Comparison of ENCODE assay signal across 16 cellular contexts in the genomic region with DNA sequence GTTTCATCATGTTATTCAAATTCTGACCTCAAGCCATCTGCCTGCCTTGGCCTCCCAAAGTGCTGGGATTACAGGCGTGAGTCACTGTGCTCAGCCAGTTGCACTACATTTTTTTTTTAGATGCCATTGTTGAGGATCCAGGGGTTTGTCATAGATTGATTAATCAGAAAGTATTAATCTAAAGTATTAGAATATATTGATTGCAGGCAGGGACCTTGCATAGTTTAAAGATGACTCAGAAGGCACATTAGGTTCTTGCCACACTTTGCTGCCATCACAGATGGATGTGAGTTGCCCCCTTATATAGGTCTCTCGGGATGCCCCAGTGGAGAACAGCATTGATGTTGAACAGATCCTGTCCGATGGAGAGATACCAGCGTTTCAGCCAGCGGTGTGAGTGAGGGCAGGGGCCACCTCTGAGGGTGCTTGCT. TPM values are rescaled to one million over a fixed set of nuclear protein-coding genes. Genes with fewer than 3 reads are reported as not detected.
A peak's percentile ranks its signal among the peaks of the same experiment; 100 is the strongest.
DNase-seq lines count a peak whose midpoint lies in the region; ATAC-seq, FAIRE-seq and TF ChIP-seq lines count a peak whose summit lies in the region.
"Had no signal": no experiment of that assay in that cellular context is flagged by ENCODE, and none has a peak within 500 bp of the region (broad histone marks: within the 10 kb centered on the region; RNA-seq: fewer than 3 reads in every experiment).

No MANE protein-coding gene starts in this region.

- no peaks in the 10 kb centered on the region for H3K9me3 ChIP-seq in IMR-90 (ENCODE audit: control insufficient read depth, insufficient read depth, low read length)
- H3K9me3 ChIP-seq in keratinocyte (ENCODE audit: control insufficient read depth, low read depth, low read length): no peaks in the 10 kb centered on the region
- H3K9me3 ChIP-seq: pancreas had no signal

- no TSS peak for BruUV-seq in IMR-90 (replicated peaks; lab: Mats Ljungman, UMichigan)

- H3K4me3 ChIP-seq in AG10803 (ENCODE audit: low read length) (no peak overlapping the region), IMR-90 (ENCODE audit: insufficient read depth, low read depth, low read length) (no peak overlapping the region), brain microvascular endothelial cell (ENCODE audit: low read depth, low read length) (no peak overlapping the region), keratinocyte (ENCODE audit: control insufficient read depth in 2 of 3, extremely low read depth in 1 of 3, insufficient read depth in 2 of 3, low read depth in 1 of 3, low read length in 3 of 3) (no peak overlapping the region)
- H3K4me3 ChIP-seq: pancreas had no signal

- no peak overlapping the region for H3K56ac ChIP-seq in IMR-90 (ENCODE audit: extremely low read depth, insufficient read depth, low read length)

- TF ChIP-seq POLR2A in IMR-90 (IDR thresholded peaks at IDR 0.05; ENCODE audit: low read depth, low read length): no peak

- peak; percentile 43 for ATAC-seq in IMR-90 (ENCODE audit: low read depth)
- no peak for ATAC-seq in GM19351 (IDR thresholded peaks at IDR 0.05; ENCODE audit: unreplicated experiment)
- ATAC-seq: stimulated activated effector memory CD8-positive, alpha-beta T cell treated with anti-CD3 and anti-CD28 coated beads, Interleukin-12 subunit alpha, Interleukin-12 subunit beta, amount 100 ng/mL, for 72 hours had no signal

- peak overlapping the region; percentile 38; the same call in 1 of the 2 replicates for H3K23ac ChIP-seq in IMR-90 (ENCODE audit: low read depth, low read length)

- peak overlapping the region; percentile 62 for H2BK5ac ChIP-seq in IMR-90 (ENCODE audit: low read depth, low read length, poor library complexity, severe bottlenecking)

- H3K79me2 ChIP-seq in keratinocyte (ENCODE audit: control insufficient read depth, insufficient read depth, low read length): peaks cover 95% of the 10 kb centered on the region

- FAIRE-seq in keratinocyte (lab: Jason Lieb, UNC): no peak
- FAIRE-seq: pancreas had no signal

- peaks cover 36% of the 10 kb centered on the region for H3K4me1 ChIP-seq in IMR-90 (ENCODE audit: control insufficient read depth, insufficient read depth, low read length)
- peaks cover 12% of the 10 kb centered on the region for H3K4me1 ChIP-seq in keratinocyte (ENCODE audit: control insufficient read depth, extremely low read depth, insufficient read depth, low read length)

- H3K9ac ChIP-seq in IMR-90 (ENCODE audit: low read depth, low read length) (no peak overlapping the region), keratinocyte (ENCODE audit: control insufficient read depth, extremely low read depth, insufficient read depth, low read length) (no peak overlapping the region)

- peak overlapping the region; percentile 55 for H2AK5ac ChIP-seq in IMR-90 (ENCODE audit: low read depth, low read length)

- H3K79me1 ChIP-seq in IMR-90 (ENCODE audit: low read depth in 1 of 2, low read length in 2 of 2): peaks cover 52 to 96% of the 10 kb centered on the region in 2 experiments

- TF ChIP-seq RAD21 in IMR-90 (IDR thresholded peaks at IDR 0.05; ENCODE audit: low read length): no peak

- peak overlapping the region; percentile 40; the same call in 1 of the 2 replicates for H3K14ac ChIP-seq in IMR-90 (replicated peaks; ENCODE audit: low read depth, low read length)

- H2BK15ac ChIP-seq in IMR-90 (ENCODE audit: low read depth, low read length): peak overlapping the region; percentile 30; the same call in 1 of the 3 replicates

- H3K27me3 ChIP-seq in IMR-90 (ENCODE audit: control insufficient read depth, insufficient read depth, low read length) (no peaks in the 10 kb centered on the region), brain microvascular endothelial cell (replicated peaks) (no peaks in the 10 kb centered on the region), keratinocyte (ENCODE audit: control insufficient read depth, extremely low read depth, insufficient read depth, low read length) (no peaks in the 10 kb centered on the region)
- H3K27me3 ChIP-seq: pancreas had no signal

- POLR2A ChIA-PET in IMR-90 (lab: Charles Lee; ENCODE audit: unreplicated experiment): no interaction called here

- H2AFZ ChIP-seq in IMR-90 (replicated peaks; ENCODE audit: low read length, poor library complexity) (no peak overlapping the region), keratinocyte (ENCODE audit: control insufficient read depth, low read length) (no peak overlapping the region)

- DNase-seq in AG10803 (ENCODE audit: low read depth) (peak; percentile 64), IMR-90 (peak; percentile 54), brain microvascular endothelial cell (peak; percentile 60), keratinocyte (ENCODE audit: low read depth, low spot score) (no peak), NCI-H1436 (lab: John Stamatoyannopoulos, UW) (no peak), cerebellum (ENCODE audit: low spot score) (no peak), NCI-H345 treated with DMSO at 0.1 percent for 48 hours (lab: John Stamatoyannopoulos, UW; ENCODE audit: unreplicated experiment) (no peak)
- DNase-seq: effector CD4-positive, alpha-beta T cell; GDM1; NCI-H1092; NCI-H510A; pancreas; Right ventricle myocardium superior had no signal

- dilution Hi-C loops in IMR-90 (cut with HindIII; ENCODE audit: low sequenced_read_pairs, unreplicated experiment): no loop called here
- dilution Hi-C loops in keratinocyte (cut with MboI; ENCODE audit: extremely low pct_ligation_motif_present, low sequenced_read_pairs): no loop called here

- H3K4ac ChIP-seq in IMR-90 (ENCODE audit: low read depth, low read length): peak overlapping the region; percentile 8; the same call in 1 of the 2 replicates

- no CpG with 5 or more reads among the region's 5 CpGs for WGBS in IMR-90 (ENCODE audit: extremely low coverage in 2 of 2, insufficient read length in 1 of 2), 2 experiments

- H3K36me3 ChIP-seq in IMR-90 (ENCODE audit: control insufficient read depth, insufficient read depth, low read length) (no peaks in the 10 kb centered on the region), brain microvascular endothelial cell (replicated peaks) (no peaks in the 10 kb centered on the region), keratinocyte (ENCODE audit: control insufficient read depth in 2 of 2, extremely low read depth in 1 of 2, insufficient read depth in 2 of 2, low read length in 2 of 2) (no peaks in the 10 kb centered on the region)
- H3K36me3 ChIP-seq: pancreas had no signal

- H3K18ac ChIP-seq in IMR-90 (ENCODE audit: low read depth, low read length): peak overlapping the region; percentile 27; the same call in 1 of the 2 replicates

- H4K20me1 ChIP-seq in IMR-90 (ENCODE audit: insufficient read depth, low read length): peaks cover 99% of the 10 kb centered on the region
- H4K20me1 ChIP-seq in keratinocyte (ENCODE audit: control insufficient read depth, extremely low read depth, insufficient read depth, low read length): peaks cover 8% of the 10 kb centered on the region

- no peak overlapping the region for H4K8ac ChIP-seq in IMR-90 (ENCODE audit: low read depth in 2 of 2, low read length in 2 of 2)

- H3K9me1 ChIP-seq in IMR-90 (ENCODE audit: insufficient read depth, low read length): peaks cover 71% of the 10 kb centered on the region
- peaks cover 2% of the 10 kb centered on the region for H3K9me1 ChIP-seq in keratinocyte (ENCODE audit: control insufficient read depth, extremely low read depth, insufficient read depth, low read length)

- peak overlapping the region; percentile 14; the same call in 1 of the 2 replicates for H2BK120ac ChIP-seq in IMR-90 (ENCODE audit: low read depth, low read length)

- H3K27ac ChIP-seq in IMR-90 (ENCODE audit: insufficient read depth, low read length) (no peak overlapping the region), brain microvascular endothelial cell (no peak overlapping the region), keratinocyte (ENCODE audit: control insufficient read depth, insufficient read depth, low read length) (no peak overlapping the region)
- H3K27ac ChIP-seq: pancreas, VCaP had no signal

- intact Hi-C loops in IMR-90 (cut with micrococcal nuclease): no loop called here

- CTCF ChIA-PET in IMR-90 (lab: Yijun Ruan, JAX): interaction anchor here (0.9 kb wide), 1 partner anchor 10 kb away, joined by 9 read pairs; no protein-coding TSS in a partner anchor

- H2BK20ac ChIP-seq in IMR-90 (ENCODE audit: low read depth, low read length): 0 out of 2 replicates have a peak overlapping the region, but pooled peaks have one; percentile 20

- in situ Hi-C loops in IMR-90 (cut with MboI; ENCODE audit: low sequenced_read_pairs) (no loop called here), brain microvascular endothelial cell (cut with HindIII; ENCODE audit: low pct_ligation_motif_present, low sequenced_read_pairs) (no loop called here)

- no peak for TF ChIP-seq CTCF in AG10803 (conservative IDR thresholded peaks at IDR 0.05; ENCODE audit: low read length)
- no peak for TF ChIP-seq CTCF in IMR-90 (conservative IDR thresholded peaks at IDR 0.05; ENCODE audit: low read depth, low read length)
- no peak for TF ChIP-seq CTCF in brain microvascular endothelial cell (IDR thresholded peaks at IDR 0.05; ENCODE audit: low read depth, low read length, missing control alignments)
- no peak for TF ChIP-seq CTCF in keratinocyte (optimal IDR thresholded peaks at IDR 0.05 in 1 of 3, IDR thresholded peaks at IDR 0.05 in 1 of 3, conservative IDR thresholded peaks at IDR 0.05 in 1 of 3; ENCODE audit: extremely low read depth in 1 of 3, insufficient read depth in 2 of 3, low read length in 3 of 3)

- H3K4me2 ChIP-seq in IMR-90 (ENCODE audit: low read depth, low read length): no peak overlapping the region
- H3K4me2 ChIP-seq in keratinocyte (ENCODE audit: control insufficient read depth, extremely low read depth, insufficient read depth, low read depth, low read length): peak overlapping the region; percentile 16

- H4K91ac ChIP-seq in IMR-90 (ENCODE audit: insufficient read depth, low read depth, low read length): peak overlapping the region; percentile 52; the same call in 1 of the 2 replicates

- H2AK9ac ChIP-seq in IMR-90 (replicated peaks; ENCODE audit: low read depth, low read length, poor library complexity): peak overlapping the region; percentile 17

- no peak overlapping the region for H4K5ac ChIP-seq in IMR-90 (ENCODE audit: low read depth, low read length)

TF ChIP-seq in IMR-90, 13 proteins besides CTCF, POLR2A, EP300 and RAD21 (continues in another document):
- peak; percentile 2; the same call in 1 of the 2 replicates for TF ChIP-seq FOS (IDR thresholded peaks at IDR 0.05; ENCODE audit: low read depth, low read length)

RNA-seq across cellular contexts. Expression of a gene that starts 41.1 kb away (rescaled TPM):
- total RNA-seq in IMR-90 (2012; rRNA removed): 24.9 and 26.7 TPM in 2 replicates
- polyA plus RNA-seq in IMR-90 (2012; rRNA removed): 24.0 and 27.1 TPM in 2 replicates
- 27.6 and 28.1 TPM in 2 replicates for polyA plus RNA-seq in IMR-90 (2012; cell fraction: cytosol; rRNA removed)
- polyA plus RNA-seq in IMR-90 (2012; cell fraction: nucleus; rRNA removed; ENCODE audit: low replicate concordance): 41.3 and 50.6 TPM in 2 replicates
- 13.3 to 30.0 TPM (median 14.5 TPM) in 3 replicates for polyA plus RNA-seq in keratinocyte
- 11.4 TPM for polyA plus RNA-seq in keratinocyte (2011; ENCODE audit: low read depth)
- 11.8 and 16.3 TPM in 2 replicates for polyA plus RNA-seq in keratinocyte (2011; cell fraction: cytosol; rRNA removed)
- 128 and 154 TPM in 2 replicates for polyA plus RNA-seq in keratinocyte (2011; cell fraction: nucleus; rRNA removed)
- 16.4 and 36.9 TPM in 2 replicates for polyA plus RNA-seq in keratinocyte (2012; ENCODE audit: low replicate concordance)
- 90.6 to 247 TPM (median 137 TPM) in 3 replicates for polyA minus RNA-seq in keratinocyte
- 58.3 TPM for polyA minus RNA-seq in keratinocyte (2011; cell fraction: cytosol; rRNA and poly(A)+ RNA removed)
- polyA minus RNA-seq in keratinocyte (2011; cell fraction: nucleus; rRNA and poly(A)+ RNA removed): 247 and 446 TPM in 2 replicates
- 68.7 TPM for total RNA-seq in cerebellum

Comparison
In these comparisons a context has a peak if more than half of its experiments do, and no peak if none do; other contexts are left out.
1. DNase-seq: peak in AG10803 (single experiment), IMR-90 (single experiment) and brain microvascular endothelial cell (single experiment); none in keratinocyte (single experiment), NCI-H1436 (single experiment), cerebellum (single experiment) and NCI-H345 treated with DMSO at 0.1 percent for 48 hours (single experiment).